In the genomic region with DNA sequence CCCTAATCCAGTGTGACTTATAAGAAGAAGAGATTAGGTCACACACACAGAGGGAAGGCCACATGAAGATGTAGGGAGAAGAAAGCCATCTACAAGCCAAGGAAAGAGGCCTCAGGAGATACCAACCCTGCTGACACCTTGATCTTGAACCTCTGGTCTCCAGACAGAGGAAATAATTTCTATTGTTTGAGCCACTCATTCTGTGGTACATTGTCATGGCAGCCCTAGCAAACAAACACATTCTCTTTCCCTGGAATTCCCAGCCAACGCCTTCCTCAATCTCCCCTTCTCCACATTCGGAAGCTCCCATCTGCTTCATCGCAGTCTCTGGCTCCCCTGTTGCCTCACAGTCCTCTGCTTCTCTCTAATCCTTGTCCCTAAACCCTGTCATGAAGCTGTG, we compare ENCODE assay signal across 34 cellular contexts. TPM values are rescaled to one million over a fixed set of nuclear protein-coding genes. Genes with fewer than 3 reads are reported as not detected.
"Had no signal": no experiment of that assay in that cellular context is flagged by ENCODE, and none has a peak within 500 bp of the region (broad histone marks: within the 10 kb centered on the region; RNA-seq: fewer than 3 reads in every experiment).

No MANE protein-coding gene starts in this region.

- H3K27ac Mint-ChIP-seq: activated CD4-positive, alpha-beta T cell treated with anti-CD3 and anti-CD28 coated beads for 36 hours; activated CD4-positive, alpha-beta T cell treated with anti-CD3 and anti-CD28 coated beads, Interleukin-2, amount 10 ng/mL, durations not matched to agents 7 days and 5 days; activated CD8-positive, alpha-beta T cell treated with anti-CD3 and anti-CD28 coated beads, Interleukin-2, amount 10 ng/mL, durations not matched to agents 7 days and 5 days; activated naive CD4-positive, alpha-beta T cell treated with anti-CD3 and anti-CD28 coated beads, Interleukin-2, amount 50 U/mL, for 24 hours; activated naive CD8-positive, alpha-beta T cell treated with anti-CD3 and anti-CD28 coated beads, Interleukin-2, amount 10 ng/mL, durations not matched to agents 7 days and 5 days; activated T-cell treated with anti-CD3 and anti-CD28 coated beads, Interleukin-2, amount 50 U/mL, for 24 hours; activated T-helper 2 cell treated with anti-CD3 and anti-CD28 coated beads, Interferon-gamma antibody, Interleukin-2, Interleukin-4, amounts not matched to agents 10 μg/mL and 5 μg/mL and 100 μg/mL, durations not matched to agents 14 hours and 24 hours and 36 hours; T-helper 1 cell treated with Interleukin-12 subunit alpha and Interleukin-12 subunit beta and Interleukin-4 antibody, amounts not matched to agents 30 μg/mL and 1 μg/mL, for 36 hours; T-helper 2 cell treated with Interferon-gamma antibody and Interleukin-4, amounts not matched to agents 5 μg/mL and 100 μg/mL, for 36 hours had no signal

- DNase-seq: activated CD4-positive, alpha-beta T cell treated with anti-CD3 and anti-CD28 coated beads for 36 hours; activated CD4-positive, alpha-beta T cell treated with anti-CD3 and anti-CD28 coated beads, Interleukin-2, amount 10 ng/mL, durations not matched to agents 7 days and 5 days; activated CD4-positive, alpha-beta T cell treated with anti-CD3 and anti-CD28 coated beads, Interleukin-2, amount 50 U/mL, for 48 hours; activated CD8-positive, alpha-beta T cell treated with anti-CD3 and anti-CD28 coated beads, Interleukin-2, amount 10 ng/mL, durations not matched to agents 7 days and 5 days; activated gamma-delta T cell; activated naive CD4-positive, alpha-beta T cell treated with Interleukin-2 at 50 U/mL for 16 hours; activated naive CD8-positive, alpha-beta T cell treated with anti-CD3 and anti-CD28 coated beads, Interleukin-2, amount 10 ng/mL, durations not matched to agents 7 days and 5 days; activated T-cell treated with anti-CD3 and anti-CD28 coated beads, Interleukin-2, amount 50 U/mL, for 24 hours; body of pancreas; IMR-90; MG63; NCI-H1048; NCI-H1105 treated with DMSO at 0.1 percent for 48 hours; NCI-H1436; NCI-H1694; NCI-H1930; NCI-H2107; NCI-H2171; NCI-H510A; NCI-H69; NK-92 treated with Interleukin-12 subunit alpha and Interleukin-12 subunit beta, amount 100 ng/mL, for 24 hours; PC-3; Peyer's patch; RPMI8226; SHP77 treated with DMSO at 0.1 percent for 48 hours; SK-N-SH had no signal

- ATAC-seq: activated CD4-positive, alpha-beta T cell treated with anti-CD3 and anti-CD28 coated beads for 36 hours; activated CD8-positive, alpha-beta T cell treated with anti-CD3 and anti-CD28 coated beads, Interleukin-2, amount 10 ng/mL, durations not matched to agents 7 days and 5 days; body of pancreas; K562; PC-3 had no signal

- H3K36me3 Mint-ChIP-seq: activated naive CD4-positive, alpha-beta T cell treated with anti-CD3 and anti-CD28 coated beads, Interleukin-2, amount 50 U/mL, for 24 hours had no signal

- H3K4me3 Mint-ChIP-seq: activated CD4-positive, alpha-beta T cell treated with anti-CD3 and anti-CD28 coated beads for 36 hours; activated CD4-positive, alpha-beta T cell treated with anti-CD3 and anti-CD28 coated beads, Interleukin-2, amount 10 ng/mL, durations not matched to agents 7 days and 5 days; activated CD8-positive, alpha-beta T cell treated with anti-CD3 and anti-CD28 coated beads, Interleukin-2, amount 10 ng/mL, durations not matched to agents 7 days and 5 days; activated naive CD4-positive, alpha-beta T cell treated with anti-CD3 and anti-CD28 coated beads, Interleukin-2, amount 50 U/mL, for 24 hours; activated naive CD8-positive, alpha-beta T cell treated with anti-CD3 and anti-CD28 coated beads, Interleukin-2, amount 10 ng/mL, durations not matched to agents 7 days and 5 days; activated T-cell treated with anti-CD3 and anti-CD28 coated beads, Interleukin-2, amount 50 U/mL, for 24 hours; T-helper 1 cell treated with Interleukin-12 subunit alpha and Interleukin-12 subunit beta and Interleukin-4 antibody, amounts not matched to agents 30 μg/mL and 1 μg/mL, for 36 hours; T-helper 2 cell treated with Interferon-gamma antibody and Interleukin-4, amounts not matched to agents 5 μg/mL and 100 μg/mL, for 36 hours had no signal

- H3K4me1 Mint-ChIP-seq: activated CD4-positive, alpha-beta T cell treated with anti-CD3 and anti-CD28 coated beads for 36 hours; activated naive CD4-positive, alpha-beta T cell treated with anti-CD3 and anti-CD28 coated beads, Interleukin-2, amount 50 U/mL, for 24 hours had no signal

- H3K27me3 ChIP-seq: adrenal gland, body of pancreas, breast epithelium, MG63, Peyer's patch, SJSA1 had no signal

- H3K4me1 ChIP-seq: adrenal gland, body of pancreas, Peyer's patch, SJSA1 had no signal

- H3K9me3 Mint-ChIP-seq: activated CD4-positive, alpha-beta T cell treated with anti-CD3 and anti-CD28 coated beads, Interleukin-2, amount 10 ng/mL, durations not matched to agents 7 days and 5 days; activated naive CD4-positive, alpha-beta T cell treated with anti-CD3 and anti-CD28 coated beads, Interleukin-2, amount 50 U/mL, for 24 hours; activated naive CD8-positive, alpha-beta T cell treated with anti-CD3 and anti-CD28 coated beads, Interleukin-2, amount 10 ng/mL, durations not matched to agents 7 days and 5 days; activated T-cell treated with anti-CD3 and anti-CD28 coated beads, Interleukin-2, amount 50 U/mL, for 24 hours; activated T-helper 2 cell treated with anti-CD3 and anti-CD28 coated beads, Interferon-gamma antibody, Interleukin-2, Interleukin-4, amounts not matched to agents 10 μg/mL and 5 μg/mL and 100 μg/mL, durations not matched to agents 14 hours and 24 hours and 36 hours; T-helper 1 cell treated with Interleukin-12 subunit alpha and Interleukin-12 subunit beta and Interleukin-4 antibody, amounts not matched to agents 30 μg/mL and 1 μg/mL, for 36 hours; T-helper 2 cell treated with Interferon-gamma antibody and Interleukin-4, amounts not matched to agents 5 μg/mL and 100 μg/mL, for 36 hours had no signal

- H3K4me3 ChIP-seq: adrenal gland, body of pancreas, breast epithelium, K562, MG63, Peyer's patch, SJSA1 had no signal

- H3K27ac ChIP-seq: adrenal gland, body of pancreas, breast epithelium, Peyer's patch, SJSA1 had no signal

- H3K9me3 ChIP-seq: adrenal gland, body of pancreas, breast epithelium, MG63, Peyer's patch, SJSA1, SK-N-SH had no signal

- H3K36me3 ChIP-seq: adrenal gland, breast epithelium, MG63, Peyer's patch, SJSA1 had no signal

RNA-seq across cellular contexts. Expression of gene PTGS1, which starts 16.7 kb away (rescaled TPM):
- total RNA-seq: activated CD4-positive, alpha-beta T cell treated with anti-CD3 and anti-CD28 coated beads, Interleukin-2, amount 10 ng/mL, durations not matched to agents 7 days and 5 days had no signal
